ENCODE assay signal across 29 cellular contexts in genomic region chr2:53257287-53257686, GRCh38.
"Had no signal": no experiment of that assay in that cellular context is flagged by ENCODE, and none has a peak within 500 bp of the region (broad histone marks: within the 10 kb centered on the region; RNA-seq: fewer than 3 reads in every experiment).

No MANE protein-coding gene starts in this region.

- ATAC-seq: Panc1, Right ventricle myocardium inferior, SK-N-SH treated with all-trans-retinoic acid at 6 μM for 48 hours, T-cell had no signal

- DNase-seq: MM.1S, MV-4-11, NCI-H1092, NCI-H1105, NCI-H1417 treated with DMSO at 0.1 percent for 48 hours, NCI-H1436 treated with DMSO at 0.1 percent for 48 hours, NCI-H1694 treated with DMSO at 0.1 percent for 48 hours, NCI-H187 treated with DMSO at 0.1 percent for 48 hours, NCI-H2029, NCI-H2081, NCI-H2171 treated with DMSO at 0.1 percent for 48 hours, NCI-H2227 treated with DMSO at 0.1 percent for 48 hours, NCI-H345, NCI-H446, NCI-H510A treated with DMSO at 0.1 percent for 48 hours, NCI-H524 treated with DMSO at 0.1 percent for 48 hours, NCI-H526 treated with DMSO at 0.1 percent for 48 hours, NCI-H748 treated with DMSO at 0.1 percent for 48 hours, NCI-H82, PC-9, SIG-M5, SJCRH30, T-cell had no signal

- FAIRE-seq: RCC 7860 had no signal

- H3K36me3 ChIP-seq: SJCRH30 had no signal

- H3K4me2 ChIP-seq: PC-9 had no signal

- H3K27ac ChIP-seq: PC-9, RWPE1, SJCRH30, SK-N-MC had no signal

- H3K4me3 ChIP-seq: PC-9, SJCRH30, SK-N-MC had no signal

- H3K4me1 ChIP-seq: SJCRH30 had no signal
